In the genomic region with DNA sequence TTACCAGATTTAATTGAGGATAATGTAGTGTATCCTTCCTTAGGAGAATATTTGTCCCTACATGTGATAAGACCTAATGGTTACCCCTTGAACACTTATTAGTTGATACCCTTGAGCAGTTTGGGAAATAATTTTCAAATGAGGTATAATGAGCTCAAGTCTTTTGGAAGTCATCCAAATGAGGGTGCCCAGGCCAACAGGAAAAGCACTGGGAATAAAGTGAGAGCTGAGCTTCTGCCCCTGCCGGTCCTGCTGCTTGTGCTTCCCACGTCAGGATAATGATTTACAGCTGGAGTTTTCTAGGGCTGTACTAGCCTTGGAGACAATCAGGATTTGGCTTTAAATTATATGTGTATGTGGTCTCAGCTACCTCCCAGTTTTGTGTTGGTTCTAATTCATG, we compare ENCODE assay signal across 18 cellular contexts.
DNase-seq lines count a peak whose midpoint lies in the region; ATAC-seq, FAIRE-seq and TF ChIP-seq lines count a peak whose summit lies in the region.
"Had no signal": no experiment of that assay in that cellular context is flagged by ENCODE, and none has a peak within 500 bp of the region (broad histone marks: within the 10 kb centered on the region; RNA-seq: fewer than 3 reads in every experiment).

No MANE protein-coding gene starts in this region.

- no peaks in the 10 kb centered on the region for H3K9me3 Mint-ChIP-seq in CD8-positive, alpha-beta T cell
- H3K9me3 Mint-ChIP-seq: activated T-cell treated with anti-CD3 and anti-CD28 coated beads, Interleukin-2, amount 50 U/mL, for 72 hours; immature natural killer cell had no signal

- TF ChIP-seq POLR2A in GM12891 (IDR thresholded peaks at IDR 0.05; ENCODE audit: low read depth, low read length), result no peak

- no peak overlapping the region for H3K27ac ChIP-seq in A673 (ENCODE audit: low read depth, low read length, poor library complexity, severe bottlenecking)
- H3K27ac ChIP-seq in CD8-positive, alpha-beta T cell (ENCODE audit: low read depth, low read length), result no peak overlapping the region
- H3K27ac ChIP-seq: adrenal gland, parathyroid adenoma had no signal

- peaks cover 23% of the 10 kb centered on the region for H3K4me1 ChIP-seq in A673 (ENCODE audit: insufficient read depth, low read length, poor library complexity, severe bottlenecking)
- no peaks in the 10 kb centered on the region for H3K4me1 ChIP-seq in CD8-positive, alpha-beta T cell (ENCODE audit: insufficient read depth, low read length)
- H3K4me1 ChIP-seq: parathyroid adenoma had no signal

- ATAC-seq in CD8-positive, alpha-beta T cell, result no peak
- ATAC-seq: activated T-cell treated with anti-CD3 and anti-CD28 coated beads, Interleukin-2, amount 50 U/mL, for 72 hours; T-helper 17 cell had no signal

- peak; percentile 86 for DNase-seq in A673 (ENCODE audit: low spot score)
- DNase-seq in HFF-Myc (ENCODE audit: extremely low read depth, low read depth), result peak; percentile 63
- DNase-seq in RCC 7860 (ENCODE audit: low spot score), result peak; percentile 33
- DNase-seq in fibroblast of peridontal ligament (ENCODE audit: extremely low read depth), result peak; percentile 83
- no peak for DNase-seq in CD8-positive, alpha-beta T cell
- DNase-seq in head of caudate nucleus, result no peak
- DNase-seq in GM20000 (ENCODE audit: low spot score), result no peak
- no peak for DNase-seq in GM12891 (ENCODE audit: insufficient read length, low spot score)
- DNase-seq: ACHN; activated CD4-positive, alpha-beta T cell treated with anti-CD3 and anti-CD28 coated beads, Interleukin-2, amount 50 U/mL, for 1 hour; activated T-cell treated with anti-CD3 and anti-CD28 coated beads, Interleukin-2, amount 50 U/mL, for 72 hours; adrenal gland; immature natural killer cell; NCI-H2227 treated with DMSO at 0.1 percent for 48 hours; stimulated activated CD4-positive, alpha-beta T cell treated with anti-CD3 and anti-CD28 coated beads, Interleukin-12 subunit alpha, Interleukin-12 subunit beta, amount 100 ng/mL, for 4 hours; T-helper 17 cell had no signal

- no peak overlapping the region for H3K4me3 Mint-ChIP-seq in CD8-positive, alpha-beta T cell
- H3K4me3 Mint-ChIP-seq: activated T-cell treated with anti-CD3 and anti-CD28 coated beads, Interleukin-2, amount 50 U/mL, for 72 hours; immature natural killer cell; mesothelial cell of epicardium; T-helper 17 cell had no signal

- peaks cover 26% of the 10 kb centered on the region for H3K27me3 Mint-ChIP-seq in CD8-positive, alpha-beta T cell (ENCODE audit: low read depth)

- no peaks in the 10 kb centered on the region for H3K9me3 ChIP-seq in A673 (ENCODE audit: low read depth, low read length, poor library complexity, severe bottlenecking)
- no peaks in the 10 kb centered on the region for H3K9me3 ChIP-seq in CD8-positive, alpha-beta T cell (ENCODE audit: low read length)
- H3K9me3 ChIP-seq: adrenal gland had no signal

- H3K4me3 ChIP-seq in A673 (ENCODE audit: low read depth, low read length, poor library complexity, severe bottlenecking) (no peak overlapping the region), HFF-Myc (replicated peaks; ENCODE audit: low read depth, low read length) (no peak overlapping the region)
- no peak overlapping the region for H3K4me3 ChIP-seq in CD8-positive, alpha-beta T cell (ENCODE audit: low read depth, low read length)
- H3K4me3 ChIP-seq: adrenal gland had no signal

- TF ChIP-seq CTCF in A673 (conservative IDR thresholded peaks at IDR 0.05; ENCODE audit: low read depth, low read length), result no peak
- TF ChIP-seq CTCF in HFF-Myc (IDR thresholded peaks at IDR 0.05; ENCODE audit: low read depth, low read length, missing control alignments), result no peak
- TF ChIP-seq CTCF in CD8-positive, alpha-beta T cell (IDR thresholded peaks at IDR 0.05), result no peak
- no peak for TF ChIP-seq CTCF in GM20000 (IDR thresholded peaks at IDR 0.05; ENCODE audit: extremely low read depth, missing control alignments)

- POLR2A ChIA-PET in A673 (lab: Charles Lee; ENCODE audit: low non-redundant PET), result no interaction called here
- POLR2A ChIA-PET in CD8-positive, alpha-beta T cell (lab: Charles Lee), result no interaction called here

- no peaks in the 10 kb centered on the region for H3K36me3 Mint-ChIP-seq in CD8-positive, alpha-beta T cell
- H3K36me3 Mint-ChIP-seq: immature natural killer cell had no signal

- CTCF ChIA-PET in A673 (lab: Charles Lee), result no interaction called here
- CTCF ChIA-PET in CD8-positive, alpha-beta T cell (lab: Charles Lee), result no interaction called here

- no peak overlapping the region for H3K27ac Mint-ChIP-seq in CD8-positive, alpha-beta T cell
- H3K27ac Mint-ChIP-seq: activated T-cell treated with anti-CD3 and anti-CD28 coated beads, Interleukin-2, amount 50 U/mL, for 72 hours; immature natural killer cell; mesothelial cell of epicardium; T-helper 17 cell had no signal

- no TSS peak for BruUV-seq in A673 (replicated peaks; lab: Mats Ljungman, UMichigan)

- no peaks in the 10 kb centered on the region for H3K4me1 Mint-ChIP-seq in CD8-positive, alpha-beta T cell (ENCODE audit: low read depth)
- H3K4me1 Mint-ChIP-seq: immature natural killer cell, T-helper 17 cell had no signal

- H3K36me3 ChIP-seq in A673 (ENCODE audit: insufficient read depth, low read length, poor library complexity, severe bottlenecking), result no peaks in the 10 kb centered on the region
- H3K36me3 ChIP-seq in CD8-positive, alpha-beta T cell (ENCODE audit: insufficient read depth, low read length), result no peaks in the 10 kb centered on the region
- H3K36me3 ChIP-seq: adrenal gland had no signal

- no peaks in the 10 kb centered on the region for H3K27me3 ChIP-seq in A673 (replicated peaks; ENCODE audit: insufficient read depth, low read depth, low read length, poor library complexity)
- no peaks in the 10 kb centered on the region for H3K27me3 ChIP-seq in CD8-positive, alpha-beta T cell (ENCODE audit: insufficient read depth, low read length)
- H3K27me3 ChIP-seq: adrenal gland had no signal

- intact Hi-C loops in A673 (cut with micrococcal nuclease; ENCODE audit: unreplicated experiment), result no loop called here
- intact Hi-C loops in CD8-positive, alpha-beta T cell (cut with DNase I, micrococcal nuclease), result no loop called here
- intact Hi-C loops in head of caudate nucleus (cut with DNase I), result no loop called here

- FAIRE-seq in RCC 7860 (lab: Jason Lieb, UNC) (peak; percentile 64), GM12891 (lab: Jason Lieb, UNC) (no peak)

TF ChIP-seq in GM12891, 5 proteins besides CTCF, POLR2A, EP300 and RAD21:
- TF ChIP-seq TAF1 (IDR thresholded peaks at IDR 0.05; ENCODE audit: low read depth, low read length) (no peak), PAX5 (IDR thresholded peaks at IDR 0.05; ENCODE audit: insufficient read depth, low read length, severe bottlenecking) (no peak), POLR2AphosphoS5 (IDR thresholded peaks at IDR 0.05; ENCODE audit: low read depth, low read length) (no peak), POU2F2 (IDR thresholded peaks at IDR 0.05; ENCODE audit: low read depth, low read length) (no peak), SPI1 (IDR thresholded peaks at IDR 0.05; ENCODE audit: low read depth, low read length) (no peak)

Comparison
In these comparisons a context has a peak if more than half of its experiments do, and no peak if none do; other contexts are left out.
1. DNase-seq: peak in A673 (single experiment), HFF-Myc (single experiment), RCC 7860 (single experiment) and fibroblast of peridontal ligament (single experiment); none in CD8-positive, alpha-beta T cell (0 of 7), head of caudate nucleus (0 of 42), GM20000 (single experiment) and GM12891 (single experiment).